ENCODE assay signal across 1 cellular context in the genomic region with DNA sequence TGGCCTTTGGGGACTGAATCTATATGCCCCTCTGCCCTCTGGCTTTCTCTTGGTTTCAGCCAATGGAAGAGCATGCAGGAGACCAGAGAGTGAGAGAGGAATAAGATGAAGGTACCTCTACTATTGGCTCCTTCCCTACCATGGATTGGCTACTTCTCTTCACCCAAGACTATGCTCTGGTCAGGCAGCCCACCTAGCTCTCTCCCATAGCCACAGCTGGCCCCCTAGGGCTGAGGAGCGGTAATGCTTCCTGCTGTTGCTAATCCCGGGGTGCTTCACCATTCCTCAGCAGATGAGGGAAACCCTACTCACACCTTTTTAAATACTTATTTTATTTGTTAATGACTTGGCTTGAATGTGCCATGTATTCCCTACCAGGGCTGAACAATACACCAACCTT.
TF ChIP-seq lines count a peak whose summit lies in the region.

No MANE protein-coding gene starts in this region.

TF ChIP-seq in HepG2, 621 proteins besides CTCF, POLR2A, EP300 and RAD21 (continued from another document):
- TF ChIP-seq TIGD3 (CRISPR knock-in tag; IDR thresholded peaks at IDR 0.05; ENCODE audit: borderline replicate concordance) (no peak), DMTF1 (CRISPR knock-in tag; IDR thresholded peaks at IDR 0.05) (no peak), HNRNPL (IDR thresholded peaks at IDR 0.05; ENCODE audit: low read depth, low read length) (no peak), BRF2 (CRISPR knock-in tag; IDR thresholded peaks at IDR 0.05) (no peak), ZMYM4 (CRISPR knock-in tag; IDR thresholded peaks at IDR 0.05) (0 out of 2 replicates have a peak, but pooled peaks have one; percentile 47), TCF12 (IDR thresholded peaks at IDR 0.05) (no peak), TCF12 (CRISPR knock-in tag; IDR thresholded peaks at IDR 0.05) (no peak), HOXA9 (CRISPR knock-in tag; IDR thresholded peaks at IDR 0.05; ENCODE audit: borderline replicate concordance) (no peak), HOMEZ (CRISPR knock-in tag; IDR thresholded peaks at IDR 0.05; ENCODE audit: low read depth) (0 out of 2 replicates have a peak, but pooled peaks have one; percentile 12), RELA (CRISPR knock-in tag; IDR thresholded peaks at IDR 0.05) (no peak), ZNF275 (CRISPR knock-in tag; IDR thresholded peaks at IDR 0.05; ENCODE audit: borderline replicate concordance) (no peak)
- TF ChIP-seq, protein P1, sequence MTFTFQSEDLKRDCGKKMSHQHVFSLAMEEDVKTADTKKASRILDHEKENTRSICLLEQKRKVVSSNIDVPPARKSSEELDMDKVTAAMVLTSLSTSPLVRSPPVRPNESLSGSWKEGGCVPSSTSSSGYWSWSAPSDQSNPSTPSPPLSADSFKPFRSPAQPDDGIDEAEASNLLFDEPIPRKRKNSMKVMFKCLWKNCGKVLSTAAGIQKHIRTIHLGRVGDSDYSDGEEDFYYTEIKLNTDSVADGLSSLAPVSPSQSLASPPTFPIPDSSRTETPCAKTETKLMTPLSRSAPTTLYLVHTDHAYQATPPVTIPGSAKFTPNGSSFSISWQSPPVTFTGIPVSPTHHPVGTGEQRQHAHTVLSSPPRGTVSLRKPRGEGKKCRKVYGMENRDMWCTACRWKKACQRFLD (CRISPR knock-in tag; IDR thresholded peaks at IDR 0.05; ENCODE audit: borderline replicate concordance) = no peak
